Comparison of ENCODE assay signal across 10 cellular contexts in the genomic region with DNA sequence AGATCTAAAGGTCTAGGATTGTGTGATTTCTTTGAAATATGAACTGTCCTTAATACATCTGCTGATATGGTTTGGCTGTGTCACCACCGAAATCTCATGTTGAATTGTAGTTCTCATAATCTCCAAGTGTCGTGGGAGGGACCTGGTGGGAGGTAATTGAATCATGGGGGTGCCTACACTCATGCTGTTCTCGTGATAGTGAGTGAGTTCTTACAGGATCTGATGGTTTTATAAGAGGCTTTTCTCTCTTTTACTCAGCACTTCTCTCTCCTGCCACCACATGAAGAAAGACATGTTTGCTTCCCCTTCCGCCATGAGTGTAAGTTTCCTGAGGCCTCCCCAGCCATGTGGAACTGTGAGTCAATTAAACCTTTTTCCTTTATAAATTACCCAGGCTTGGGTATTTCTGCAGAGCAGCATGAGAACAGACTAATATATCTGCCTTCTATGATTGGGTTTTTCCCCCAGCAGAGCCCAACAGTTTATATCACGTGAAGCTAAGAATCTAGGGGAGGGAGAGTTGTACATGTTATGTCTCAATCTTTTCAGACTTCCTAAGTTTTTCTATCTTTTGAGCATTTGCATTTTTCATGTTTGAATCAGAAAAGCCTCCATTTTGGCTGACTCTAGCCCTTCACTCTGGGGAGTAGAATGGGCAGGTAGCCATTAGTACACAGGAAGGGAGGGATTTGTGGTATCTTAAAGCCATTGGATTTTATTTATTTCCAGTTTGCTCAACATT.
DNase-seq lines count a peak whose midpoint lies in the region; TF ChIP-seq lines count a peak whose summit lies in the region.
"Had no signal": no experiment of that assay in that cellular context is flagged by ENCODE, and none has a peak within 500 bp of the region (broad histone marks: within the 10 kb centered on the region; RNA-seq: fewer than 3 reads in every experiment).

No MANE protein-coding gene starts in this region.

- no peak overlapping the region for H3K4me3 ChIP-seq in fibroblast of mammary gland (ENCODE audit: control insufficient read depth, low read depth, low read length)

- DNase-seq in activated CD4-positive, alpha-beta T cell treated with anti-CD3 and anti-CD28 coated beads, Interleukin-2, amount 50 U/mL, for 48 hours, result peak; percentile 33 to 55
- no peak for DNase-seq in activated CD4-positive, alpha-beta T cell treated with anti-CD3 and anti-CD28 coated beads, Interleukin-2, amount 50 U/mL, for 4 hours
- DNase-seq in NCI-H226 (peak; percentile 48), fibroblast of mammary gland (ENCODE audit: low read depth) (peak; percentile 92), GF-D8 (lab: John Stamatoyannopoulos, UW) (no peak), HuH-7 (ENCODE audit: low spot score) (no peak), medulla oblongata (ENCODE audit: extremely low spot score) (no peak)
- DNase-seq in stimulated activated CD8-positive, alpha-beta memory T cell treated with anti-CD3 and anti-CD28 coated beads, Interleukin-4, amount 100 ng/mL, for 48 hours, result peak; percentile 33
- DNase-seq: AML-193, NCI-H1092 had no signal

- no peak for TF ChIP-seq CTCF in fibroblast of mammary gland (conservative IDR thresholded peaks at IDR 0.05; ENCODE audit: control insufficient read depth, insufficient read depth, low read depth, low read length)

Comparison
In these comparisons a context has a peak if more than half of its experiments do, and no peak if none do; other contexts are left out.
1. DNase-seq: peak in activated CD4-positive, alpha-beta T cell treated with anti-CD3 and anti-CD28 coated beads, Interleukin-2, amount 50 U/mL, for 48 hours (2 of 2), NCI-H226 (single experiment), fibroblast of mammary gland (single experiment) and stimulated activated CD8-positive, alpha-beta memory T cell treated with anti-CD3 and anti-CD28 coated beads, Interleukin-4, amount 100 ng/mL, for 48 hours (single experiment); none in activated CD4-positive, alpha-beta T cell treated with anti-CD3 and anti-CD28 coated beads, Interleukin-2, amount 50 U/mL, for 4 hours (0 of 2), GF-D8 (single experiment), HuH-7 (single experiment) and medulla oblongata (single experiment).